ENCODE assay signal across 8 cellular contexts in genomic region chr1:154627247-154628121, GRCh38.
DNase-seq lines count a peak whose midpoint lies in the region; ATAC-seq lines count a peak whose summit lies in the region.

No MANE protein-coding gene starts in this region.

- no peaks in the 10 kb centered on the region for H3K27me3 ChIP-seq in layer of hippocampus (ENCODE audit: control insufficient read depth, insufficient read depth, low read length)

- H3K27ac ChIP-seq in cingulate gyrus (ENCODE audit: low read depth, low read length) (peak overlapping the region; percentile 96), layer of hippocampus (ENCODE audit: low read depth, low read length) (peak overlapping the region; percentile 62)

- ATAC-seq in GM18517 (IDR thresholded peaks at IDR 0.05; ENCODE audit: unreplicated experiment) (peak; percentile 47), HG03354 (IDR thresholded peaks at IDR 0.05; ENCODE audit: poor library complexity, severe bottlenecking, unreplicated experiment) (peak; percentile 66), HG03378 (IDR thresholded peaks at IDR 0.05; ENCODE audit: unreplicated experiment) (no peak)

- peak; percentile 75 to 77 for DNase-seq in NCI-H524 (lab: John Stamatoyannopoulos, UW)
- peak; percentile 96 for DNase-seq in activated CD4-positive, alpha-beta T cell treated with anti-CD3 and anti-CD28 coated beads for 48 hours
- peak; percentile 87 to 89 for DNase-seq in stimulated activated CD4-positive, alpha-beta T cell treated with anti-CD3 and anti-CD28 coated beads, Interleukin-15, amount 100 ng/mL, for 48 hours (ENCODE audit: low read depth in 2 of 2)
